In genomic region chr18:74265546-74266098, GRCh38 we compare ENCODE assay signal across 22 cellular contexts. TPM values are rescaled to one million over a fixed set of nuclear protein-coding genes. Genes with fewer than 3 reads are reported as not detected.
DNase-seq lines count a peak whose midpoint lies in the region; ATAC-seq and TF ChIP-seq lines count a peak whose summit lies in the region.
"Had no signal": no experiment of that assay in that cellular context is flagged by ENCODE, and none has a peak within 500 bp of the region (broad histone marks: within the 10 kb centered on the region; RNA-seq: fewer than 3 reads in every experiment).

No MANE protein-coding gene starts in this region.

- H3K9me3 ChIP-seq in SJCRH30 (replicated peaks) (no peaks in the 10 kb centered on the region), hepatocyte (ENCODE audit: low read depth) (no peaks in the 10 kb centered on the region), subcutaneous abdominal adipose tissue (ENCODE audit: control insufficient read depth in 5 of 5, low read length in 5 of 5) (no peaks in the 10 kb centered on the region), suprapubic skin (no peaks in the 10 kb centered on the region)
- H3K9me3 ChIP-seq: BLaER1 treated with 17β-estradiol and CSF1 and Interleukin-3, amounts not matched to agents 10 nM and 100 nM had no signal

- TF ChIP-seq POLR2A in suprapubic skin (IDR thresholded peaks at IDR 0.05), result no peak

- H4K20me1 ChIP-seq in hepatocyte (ENCODE audit: insufficient read depth, poor library complexity, severe bottlenecking), result no peaks in the 10 kb centered on the region

- no peaks in the 10 kb centered on the region for H3K27me3 ChIP-seq in SJCRH30
- no peaks in the 10 kb centered on the region for H3K27me3 ChIP-seq in hepatocyte
- H3K27me3 ChIP-seq in subcutaneous abdominal adipose tissue (ENCODE audit: control insufficient read depth in 5 of 5, insufficient read depth in 4 of 5, low read length in 5 of 5), result no peaks in the 10 kb centered on the region
- no peaks in the 10 kb centered on the region for H3K27me3 ChIP-seq in suprapubic skin
- H3K27me3 ChIP-seq: BLaER1 treated with 17β-estradiol and CSF1 and Interleukin-3, amounts not matched to agents 10 nM and 100 nM had no signal

- no peaks in the 10 kb centered on the region for H3K9me2 ChIP-seq in hepatocyte (replicated peaks; ENCODE audit: insufficient read depth)

- peak; percentile 12 to 24 for DNase-seq in SJCRH30
- DNase-seq in hepatocyte (ENCODE audit: low spot score), result no peak
- peak; percentile 48 for DNase-seq in myocyte (ENCODE audit: low read depth)
- DNase-seq in NCI-H146 (lab: John Stamatoyannopoulos, UW), result no peak
- no peak for DNase-seq in suprapubic skin (ENCODE audit: low spot score in 2 of 2)
- DNase-seq in DMS79 (lab: John Stamatoyannopoulos, UW), result no peak
- DNase-seq: ACHN; CD8-positive, alpha-beta T cell; H9; HFFc6; MM.1S; NCI-H1092; NCI-H1436 treated with DMSO at 0.1 percent for 48 hours; NCI-H2029 treated with DMSO at 0.1 percent for 48 hours; NCI-H226; NCI-H510A treated with DMSO at 0.1 percent for 48 hours; NCI-H748 treated with DMSO at 0.1 percent for 48 hours had no signal

- H3K4me1 ChIP-seq in SJCRH30 (no peaks in the 10 kb centered on the region), hepatocyte (ENCODE audit: insufficient read depth) (peaks cover 5% of the 10 kb centered on the region), subcutaneous abdominal adipose tissue (ENCODE audit: control insufficient read depth in 5 of 5, insufficient read depth in 5 of 5, low read length in 5 of 5) (peaks cover 0 to 23% (median 18%) of the 10 kb centered on the region in 5 donors), suprapubic skin (peaks cover 22% of the 10 kb centered on the region)
- H3K4me1 ChIP-seq: BLaER1 treated with 17β-estradiol and CSF1 and Interleukin-3, amounts not matched to agents 10 nM and 100 nM had no signal

- H3K9ac ChIP-seq in subcutaneous abdominal adipose tissue (ENCODE audit: low read length in 5 of 5), result no peak overlapping the region
- H3K9ac ChIP-seq: BLaER1 treated with 17β-estradiol and CSF1 and Interleukin-3, amounts not matched to agents 10 nM and 100 nM had no signal

- H3K4me2 ChIP-seq in hepatocyte, result no peak overlapping the region
- H3K4me2 ChIP-seq: BLaER1 treated with 17β-estradiol and CSF1 and Interleukin-3, amounts not matched to agents 10 nM and 100 nM had no signal

- peaks cover 64% of the 10 kb centered on the region for H3K79me2 ChIP-seq in hepatocyte

- H2AFZ ChIP-seq in hepatocyte, result no peak overlapping the region

- H3K4me3 ChIP-seq in SJCRH30 (no peak overlapping the region), hepatocyte (no peak overlapping the region), subcutaneous abdominal adipose tissue (ENCODE audit: low read depth in 1 of 5, low read length in 5 of 5) (no peak overlapping the region), suprapubic skin (no peak overlapping the region)
- H3K4me3 ChIP-seq: BLaER1 treated with 17β-estradiol and CSF1 and Interleukin-3, amounts not matched to agents 10 nM and 100 nM had no signal

- TF ChIP-seq EP300 in suprapubic skin (IDR thresholded peaks at IDR 0.05), result no peak

- 84% methylated on average over 8 of the region's 8 CpGs for WGBS in hepatocyte (ENCODE audit: low lambda C conversion rate, missing lambda C conversion rate)
- 87% methylated on average over 8 of the region's 8 CpGs for WGBS in suprapubic skin

- H3K27ac ChIP-seq in SJCRH30 (no peak overlapping the region), hepatocyte (peak overlapping the region; percentile 1), subcutaneous abdominal adipose tissue (ENCODE audit: low read depth, low read length) (peak overlapping the region; percentile 59), suprapubic skin (no peak overlapping the region)
- H3K27ac ChIP-seq: BLaER1 treated with 17β-estradiol and CSF1 and Interleukin-3, amounts not matched to agents 10 nM and 100 nM had no signal

- TF ChIP-seq CTCF in hepatocyte (IDR thresholded peaks at IDR 0.05; ENCODE audit: poor library complexity) (no peak), suprapubic skin (IDR thresholded peaks at IDR 0.05) (no peak)

- ATAC-seq in SK-N-SH treated with all-trans-retinoic acid at 6 μM for 48 hours, result no peak
- ATAC-seq: CD8-positive, alpha-beta T cell had no signal

- H3K36me3 ChIP-seq in SJCRH30 (no peaks in the 10 kb centered on the region), hepatocyte (replicated peaks; ENCODE audit: insufficient read depth, low read depth) (no peaks in the 10 kb centered on the region), subcutaneous abdominal adipose tissue (ENCODE audit: control insufficient read depth in 5 of 5, insufficient read depth in 5 of 5, low read length in 5 of 5) (peaks cover 12 to 60% (median 32%) of the 10 kb centered on the region in 5 donors), suprapubic skin (peaks cover 24% of the 10 kb centered on the region)

TF ChIP-seq in SK-N-SH treated with all-trans-retinoic acid at 6 μM for 48 hours, 23 proteins besides CTCF, POLR2A, EP300 and RAD21 (continues in another document):
- TF ChIP-seq SNAI2 (CRISPR knock-in tag; IDR thresholded peaks at IDR 0.05) (no peak), ZNF8 (CRISPR knock-in tag; IDR thresholded peaks at IDR 0.05) (no peak), ISL1 (CRISPR knock-in tag; IDR thresholded peaks at IDR 0.05) (no peak), OSR1 (CRISPR knock-in tag; IDR thresholded peaks at IDR 0.05) (no peak), GLIS3 (CRISPR knock-in tag; IDR thresholded peaks at IDR 0.05) (no peak), ESRRG (CRISPR knock-in tag; IDR thresholded peaks at IDR 0.05) (no peak), CREB5 (CRISPR knock-in tag; IDR thresholded peaks at IDR 0.05; ENCODE audit: low read depth) (no peak), POU6F1 (CRISPR knock-in tag; IDR thresholded peaks at IDR 0.05; ENCODE audit: borderline replicate concordance, low read depth) (no peak), PATZ1 (CRISPR knock-in tag; IDR thresholded peaks at IDR 0.05; ENCODE audit: borderline replicate concordance) (no peak), ZFP3 (CRISPR knock-in tag; IDR thresholded peaks at IDR 0.05) (no peak), CSDC2 (CRISPR knock-in tag; IDR thresholded peaks at IDR 0.05) (no peak), ZFP30 (CRISPR knock-in tag; IDR thresholded peaks at IDR 0.05) (no peak), BACH2 (CRISPR knock-in tag; IDR thresholded peaks at IDR 0.05; ENCODE audit: borderline replicate concordance) (no peak)

RNA-seq across cellular contexts. Expression of gene CYB5A, which starts 26.1 kb away (rescaled TPM):
- 39.4 and 42.4 TPM in 2 replicates for total RNA-seq in SJCRH30 (2014; rRNA removed; shearing (Covaris generic))
- total RNA-seq in hepatocyte (259 and 273 TPM in 2 replicates), myocyte (48.7 and 66.2 TPM in 2 replicates), suprapubic skin (100 to 1,000 TPM; 103 to 258 (median 147) TPM)
- polyA plus RNA-seq in hepatocyte, result 358 and 457 TPM in 2 replicates
- 88.9 TPM for polyA plus RNA-seq in myocyte (2012)
- total RNA-seq: G401 had no signal

RNA-seq across cellular contexts. Expression of gene C18orf63, which starts 50.0 kb away (rescaled TPM):
- total RNA-seq in SJCRH30 (2014; rRNA removed; shearing (Covaris generic)), result not detected in 2 replicates
- total RNA-seq in hepatocyte, result not detected in 2 replicates
- polyA plus RNA-seq in hepatocyte, result not detected in 2 replicates
- total RNA-seq in myocyte, result not detected in 2 replicates
- not detected for polyA plus RNA-seq in myocyte (2012)
- not detected for total RNA-seq in suprapubic skin
- total RNA-seq: CD8-positive, alpha-beta T cell; G401; H9; HFFc6; LHCN-M2 had no signal

Comparison
In these comparisons a context has a peak if more than half of its experiments do, and no peak if none do; other contexts are left out.
1. DNase-seq: peak in SJCRH30 (2 of 2) and myocyte (single experiment); none in hepatocyte (single experiment), NCI-H146 (single experiment), suprapubic skin (0 of 2) and DMS79 (single experiment).
2. H3K27ac ChIP-seq: peak in hepatocyte (single experiment) and subcutaneous abdominal adipose tissue (single experiment); none in SJCRH30 (single experiment) and suprapubic skin (single experiment).